Comparison of ENCODE assay signal across 13 cellular contexts in genomic region chr17:64247836-64248235, GRCh38. TPM values are rescaled to one million over a fixed set of nuclear protein-coding genes. Genes with fewer than 3 reads are reported as not detected.
DNase-seq lines count a peak whose midpoint lies in the region; TF ChIP-seq lines count a peak whose summit lies in the region.
"Had no signal": no experiment of that assay in that cellular context is flagged by ENCODE, and none has a peak within 500 bp of the region (broad histone marks: within the 10 kb centered on the region; RNA-seq: fewer than 3 reads in every experiment).

No MANE protein-coding gene starts in this region.

- no peaks in the 10 kb centered on the region for H3K9me3 ChIP-seq in WERI-Rb-1 (ENCODE audit: severe bottlenecking)
- H3K9me3 ChIP-seq: BLaER1 treated with 17β-estradiol and CSF1 and Interleukin-3, amounts not matched to agents 10 nM and 100 nM; HAP-1 had no signal

- no peak overlapping the region for H3K4me3 ChIP-seq in WERI-Rb-1 (ENCODE audit: low read depth, low read length)
- H3K4me3 ChIP-seq: BLaER1 treated with 17β-estradiol and CSF1 and Interleukin-3, amounts not matched to agents 10 nM and 100 nM; GM12878; HAP-1 had no signal

- H3K27me3 ChIP-seq in WERI-Rb-1 (ENCODE audit: insufficient read depth, low read depth, severe bottlenecking) = no peaks in the 10 kb centered on the region
- H3K27me3 ChIP-seq: BLaER1 treated with 17β-estradiol and CSF1 and Interleukin-3, amounts not matched to agents 10 nM and 100 nM had no signal

- DNase-seq in WERI-Rb-1 (no peak), cerebellum (ENCODE audit: low spot score) (peak; percentile 62), nephron progenitor cell (no peak), NCI-H524 treated with DMSO at 0.1 percent for 48 hours (lab: John Stamatoyannopoulos, UW) (no peak), NCI-H345 (lab: John Stamatoyannopoulos, UW) (no peak)
- DNase-seq in activated CD4-positive, CD25-positive, alpha-beta regulatory T cell (lab: John Stamatoyannopoulos, UW) = no peak
- DNase-seq: Calu3; CD8-positive, alpha-beta T cell; DMS79 treated with DMSO at 0.1 percent for 48 hours had no signal

- peaks cover 5% of the 10 kb centered on the region for H3K27me3 Mint-ChIP-seq in nephron progenitor cell (ENCODE audit: low read depth, poor library complexity)
- H3K27me3 Mint-ChIP-seq: B cell had no signal

- H3K27ac ChIP-seq in WERI-Rb-1 = peak overlapping the region; percentile 37
- H3K27ac ChIP-seq: BLaER1 treated with 17β-estradiol and CSF1 and Interleukin-3, amounts not matched to agents 10 nM and 100 nM had no signal

- no peaks in the 10 kb centered on the region for H3K36me3 Mint-ChIP-seq in nephron progenitor cell (ENCODE audit: low read depth)
- H3K36me3 Mint-ChIP-seq: CD8-positive, alpha-beta T cell had no signal

- peaks cover 18% of the 10 kb centered on the region for H3K36me3 ChIP-seq in WERI-Rb-1
- H3K36me3 ChIP-seq: HAP-1 had no signal

- no peaks in the 10 kb centered on the region for H3K9me3 Mint-ChIP-seq in nephron progenitor cell
- H3K9me3 Mint-ChIP-seq: CD8-positive, alpha-beta T cell had no signal

- H3K27ac Mint-ChIP-seq in nephron progenitor cell = peak overlapping the region; percentile 64
- H3K27ac Mint-ChIP-seq: B cell; CD8-positive, alpha-beta T cell had no signal

- H3K4me1 Mint-ChIP-seq in nephron progenitor cell = peaks cover 19% of the 10 kb centered on the region
- H3K4me1 Mint-ChIP-seq: B cell had no signal

- TF ChIP-seq CTCF in WERI-Rb-1 (IDR thresholded peaks at IDR 0.05; ENCODE audit: low read depth, low read length) (no peak), nephron progenitor cell (IDR thresholded peaks at IDR 0.05) (no peak)

- no peak overlapping the region for H3K4me3 Mint-ChIP-seq in nephron progenitor cell
- H3K4me3 Mint-ChIP-seq: B cell; CD8-positive, alpha-beta T cell had no signal

RNA-seq across cellular contexts. Expression of gene TEX2, which starts 15.2 kb away (rescaled TPM):
- 26.9 TPM for total RNA-seq in cerebellum
